2 cellular contexts compared by ENCODE assay signal in the genomic region with DNA sequence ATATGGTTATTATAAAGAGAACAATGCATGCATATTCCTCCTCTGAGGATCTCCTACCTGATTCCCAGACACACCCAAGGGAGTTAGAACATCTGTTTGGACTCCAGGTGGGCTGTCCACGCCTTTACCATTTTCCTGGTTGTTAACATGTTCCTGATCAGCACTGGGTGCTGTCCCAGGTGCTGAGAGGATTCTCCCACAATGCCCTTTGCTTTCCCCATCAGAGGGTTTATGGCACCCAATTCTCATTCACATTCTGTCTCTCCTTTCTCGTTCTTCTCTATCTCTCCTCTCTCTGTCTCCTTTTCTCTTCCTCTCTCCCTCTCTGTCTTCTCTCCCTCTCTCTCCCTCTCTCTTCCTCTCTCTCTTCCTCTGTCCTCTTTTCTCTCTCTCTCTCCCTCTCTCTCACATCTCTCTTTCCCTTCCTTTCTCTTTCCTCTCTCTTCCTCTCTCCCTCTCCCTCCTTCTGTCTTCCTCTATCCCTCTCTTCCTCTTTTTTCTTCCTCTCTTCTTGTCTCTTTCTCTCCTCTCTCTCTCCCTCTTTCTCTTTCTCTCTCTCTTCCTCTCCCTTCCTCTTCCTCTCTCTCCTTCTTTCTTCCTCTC.
TF ChIP-seq lines count a peak whose summit lies in the region.

No MANE protein-coding gene starts in this region.

TF ChIP-seq in GM12878, 131 proteins besides CTCF, POLR2A, EP300 and RAD21:
- TF ChIP-seq, protein P1, sequence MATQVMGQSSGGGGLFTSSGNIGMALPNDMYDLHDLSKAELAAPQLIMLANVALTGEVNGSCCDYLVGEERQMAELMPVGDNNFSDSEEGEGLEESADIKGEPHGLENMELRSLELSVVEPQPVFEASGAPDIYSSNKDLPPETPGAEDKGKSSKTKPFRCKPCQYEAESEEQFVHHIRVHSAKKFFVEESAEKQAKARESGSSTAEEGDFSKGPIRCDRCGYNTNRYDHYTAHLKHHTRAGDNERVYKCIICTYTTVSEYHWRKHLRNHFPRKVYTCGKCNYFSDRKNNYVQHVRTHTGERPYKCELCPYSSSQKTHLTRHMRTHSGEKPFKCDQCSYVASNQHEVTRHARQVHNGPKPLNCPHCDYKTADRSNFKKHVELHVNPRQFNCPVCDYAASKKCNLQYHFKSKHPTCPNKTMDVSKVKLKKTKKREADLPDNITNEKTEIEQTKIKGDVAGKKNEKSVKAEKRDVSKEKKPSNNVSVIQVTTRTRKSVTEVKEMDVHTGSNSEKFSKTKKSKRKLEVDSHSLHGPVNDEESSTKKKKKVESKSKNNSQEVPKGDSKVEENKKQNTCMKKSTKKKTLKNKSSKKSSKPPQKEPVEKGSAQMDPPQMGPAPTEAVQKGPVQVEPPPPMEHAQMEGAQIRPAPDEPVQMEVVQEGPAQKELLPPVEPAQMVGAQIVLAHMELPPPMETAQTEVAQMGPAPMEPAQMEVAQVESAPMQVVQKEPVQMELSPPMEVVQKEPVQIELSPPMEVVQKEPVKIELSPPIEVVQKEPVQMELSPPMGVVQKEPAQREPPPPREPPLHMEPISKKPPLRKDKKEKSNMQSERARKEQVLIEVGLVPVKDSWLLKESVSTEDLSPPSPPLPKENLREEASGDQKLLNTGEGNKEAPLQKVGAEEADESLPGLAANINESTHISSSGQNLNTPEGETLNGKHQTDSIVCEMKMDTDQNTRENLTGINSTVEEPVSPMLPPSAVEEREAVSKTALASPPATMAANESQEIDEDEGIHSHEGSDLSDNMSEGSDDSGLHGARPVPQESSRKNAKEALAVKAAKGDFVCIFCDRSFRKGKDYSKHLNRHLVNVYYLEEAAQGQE (IDR thresholded peaks at IDR 0.05; ENCODE audit: low read depth, low read length), result peak; percentile 86
- TF ChIP-seq HDAC2 (IDR thresholded peaks at IDR 0.05), result no peak
- no peak for TF ChIP-seq SPI1 (IDR thresholded peaks at IDR 0.05; ENCODE audit: borderline replicate concordance, insufficient read depth, low read depth, low read length)
- no peak for TF ChIP-seq CBFB (IDR thresholded peaks at IDR 0.05; ENCODE audit: low read depth)
- no peak for TF ChIP-seq RELA (IDR thresholded peaks at IDR 0.05; ENCODE audit: borderline replicate concordance, partially characterized antibody)
TF ChIP-seq in GM12878: peak in this region for 1.

TF ChIP-seq in liver, 16 proteins besides CTCF, POLR2A, EP300 and RAD21:
- no peak for TF ChIP-seq JUND (IDR thresholded peaks at IDR 0.05)
- TF ChIP-seq, protein P1 (IDR thresholded peaks at IDR 0.05), result peak; percentile 73
- no peak for TF ChIP-seq RXRA (IDR thresholded peaks at IDR 0.05)
